Comparison of ENCODE assay signal across 19 cellular contexts in the genomic region with DNA sequence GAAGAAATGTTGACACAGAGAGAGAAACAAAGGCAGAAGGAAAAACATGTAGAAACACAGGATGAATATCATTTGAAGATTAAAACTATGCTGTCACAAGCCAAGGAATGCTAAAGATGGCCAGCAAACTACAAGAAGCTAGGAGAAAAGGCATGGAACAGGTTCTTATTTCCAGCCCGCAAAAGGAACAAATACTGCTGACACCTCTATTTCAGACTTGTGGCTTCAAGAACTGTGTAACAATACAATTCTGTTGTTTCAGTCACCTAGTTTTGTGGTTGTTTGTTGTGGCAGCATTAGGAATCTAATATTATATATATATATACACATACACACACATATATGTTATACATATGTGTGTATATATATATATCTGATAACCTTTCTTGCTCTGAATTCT.
DNase-seq lines count a peak whose midpoint lies in the region; ATAC-seq, FAIRE-seq and TF ChIP-seq lines count a peak whose summit lies in the region.
"Had no signal": no experiment of that assay in that cellular context is flagged by ENCODE, and none has a peak within 500 bp of the region (broad histone marks: within the 10 kb centered on the region; RNA-seq: fewer than 3 reads in every experiment).

No MANE protein-coding gene starts in this region.

- no peak overlapping the region for H4K8ac ChIP-seq in IMR-90 (ENCODE audit: low read depth in 2 of 2, low read length in 2 of 2)

- H4K91ac ChIP-seq in IMR-90 (ENCODE audit: insufficient read depth, low read depth, low read length) = no peak overlapping the region

- TF ChIP-seq RAD21 in A549 (conservative IDR thresholded peaks at IDR 0.05 in 1 of 2, IDR thresholded peaks at IDR 0.05 in 1 of 2) = no peak
- TF ChIP-seq RAD21 in IMR-90 (IDR thresholded peaks at IDR 0.05; ENCODE audit: low read length) = no peak
- TF ChIP-seq RAD21 in K562 (CRISPR knock-in tag; conservative IDR thresholded peaks at IDR 0.05 in 1 of 2, IDR thresholded peaks at IDR 0.05 in 1 of 2) = no peak

- H3K4ac ChIP-seq in IMR-90 (ENCODE audit: low read depth, low read length) = no peak overlapping the region

- H3K9me1 ChIP-seq in IMR-90 (ENCODE audit: insufficient read depth, low read length) = no peaks in the 10 kb centered on the region
- H3K9me1 ChIP-seq in K562 (ENCODE audit: control insufficient read depth, insufficient read depth, low read length) = no peaks in the 10 kb centered on the region

- BruUV-seq in IMR-90 (replicated peaks; lab: Mats Ljungman, UMichigan) (no TSS peak), K562 (replicated peaks; lab: Mats Ljungman, UMichigan) (no TSS peak)

- H3K79me1 ChIP-seq in IMR-90 (ENCODE audit: low read depth in 1 of 2, low read length in 2 of 2) = no peaks in the 10 kb centered on the region

- no peaks in the 10 kb centered on the region for H3K27me3 ChIP-seq in IMR-90 (ENCODE audit: control insufficient read depth, insufficient read depth, low read length)
- no peaks in the 10 kb centered on the region for H3K27me3 ChIP-seq in K562 (ENCODE audit: control insufficient read depth in 2 of 2, insufficient read depth in 2 of 2, low read length in 2 of 2)
- H3K27me3 ChIP-seq: BLaER1 treated with 17β-estradiol and CSF1 and Interleukin-3, amounts not matched to agents 10 nM and 100 nM had no signal

- H4K20me1 ChIP-seq in IMR-90 (ENCODE audit: insufficient read depth, low read length) (no peaks in the 10 kb centered on the region), K562 (replicated peaks; ENCODE audit: control insufficient read depth, insufficient read depth, low read length) (no peaks in the 10 kb centered on the region)
- H4K20me1 ChIP-seq: BLaER1 treated with 17β-estradiol and CSF1 and Interleukin-3, amounts not matched to agents 10 nM and 100 nM had no signal

- H3K14ac ChIP-seq in IMR-90 (replicated peaks; ENCODE audit: low read depth, low read length) = no peak overlapping the region

- in situ Hi-C loops in IMR-90 (cut with MboI; ENCODE audit: low sequenced_read_pairs) = no loop called here
- in situ Hi-C loops in K562 (cut with MboI) = no loop called here

- H2AK9ac ChIP-seq in IMR-90 (replicated peaks; ENCODE audit: low read depth, low read length, poor library complexity) = no peak overlapping the region

- CTCF ChIA-PET in A549 (lab: Yijun Ruan, JAX) (no interaction called here), IMR-90 (lab: Yijun Ruan, JAX) (no interaction called here), K562 (lab: Yijun Ruan, JAX; ENCODE audit: low intra/inter-chr PET ratio) (no interaction called here)

- no peak overlapping the region for H3K9ac ChIP-seq in IMR-90 (ENCODE audit: low read depth, low read length)
- H3K9ac ChIP-seq in K562 (ENCODE audit: insufficient read depth in 1 of 2, low read depth in 2 of 2, low read length in 2 of 2) = no peak overlapping the region
- H3K9ac ChIP-seq: BLaER1 treated with 17β-estradiol and CSF1 and Interleukin-3, amounts not matched to agents 10 nM and 100 nM had no signal

- H2BK15ac ChIP-seq in IMR-90 (ENCODE audit: low read depth, low read length) = no peak overlapping the region

- FAIRE-seq in A549 (lab: Jason Lieb, UNC) (no peak), K562 (lab: Jason Lieb, UNC) (no peak)
- FAIRE-seq: D721Med, G401.6, GM12891, GM19239 had no signal

- no peak for ATAC-seq in A549
- no peak for ATAC-seq in IMR-90 (ENCODE audit: low read depth)
- ATAC-seq in K562 = no peak
- ATAC-seq: CD8-positive, alpha-beta T cell had no signal

- H2AFZ ChIP-seq in IMR-90 (replicated peaks; ENCODE audit: low read length, poor library complexity) (no peak overlapping the region), K562 (ENCODE audit: low read depth, low read length) (no peak overlapping the region)

- no peak overlapping the region for H3K56ac ChIP-seq in IMR-90 (ENCODE audit: extremely low read depth, insufficient read depth, low read length)

- H4K5ac ChIP-seq in IMR-90 (ENCODE audit: low read depth, low read length) = no peak overlapping the region

- no peaks in the 10 kb centered on the region for H3K79me2 ChIP-seq in K562 (ENCODE audit: control insufficient read depth, insufficient read depth, low read length)

- H2AK5ac ChIP-seq in IMR-90 (ENCODE audit: low read depth, low read length) = no peak overlapping the region

- H3K27ac ChIP-seq in A549 = no peak overlapping the region
- no peak overlapping the region for H3K27ac ChIP-seq in IMR-90 (ENCODE audit: insufficient read depth, low read length)
- H3K27ac ChIP-seq in K562 (ENCODE audit: extremely low read depth, low read depth, low read length) = no peak overlapping the region
- H3K27ac ChIP-seq: BLaER1 treated with 17β-estradiol and CSF1 and Interleukin-3, amounts not matched to agents 10 nM and 100 nM; C4-2B had no signal

- dilution Hi-C loops in IMR-90 (cut with HindIII; ENCODE audit: low sequenced_read_pairs, unreplicated experiment) = no loop called here

- 88% methylated on average over 1 of the region's 1 CpG for WGBS in A549 (ENCODE audit: missing lambda C conversion rate)
- WGBS in IMR-90 (ENCODE audit: extremely low coverage in 2 of 2, insufficient read length in 1 of 2), 2 experiments = no CpG with 5 or more reads among the region's 1 CpG
- WGBS in K562 (ENCODE audit: insufficient coverage, low coverage, missing lambda C conversion rate) = 14% methylated on average over 1 of the region's 1 CpG

- H3K4me3 ChIP-seq in A549 = no peak overlapping the region
- H3K4me3 ChIP-seq in IMR-90 (ENCODE audit: insufficient read depth, low read depth, low read length) = no peak overlapping the region
- H3K4me3 ChIP-seq in K562 = no peak overlapping the region
- H3K4me3 ChIP-seq: BLaER1 treated with 17β-estradiol and CSF1 and Interleukin-3, amounts not matched to agents 10 nM and 100 nM had no signal

- H3K36me3 ChIP-seq in IMR-90 (ENCODE audit: control insufficient read depth, insufficient read depth, low read length) (no peaks in the 10 kb centered on the region), K562 (ENCODE audit: control insufficient read depth, insufficient read depth, low read length) (no peaks in the 10 kb centered on the region)
- H3K36me3 ChIP-seq: BLaER1 treated with 17β-estradiol and CSF1 and Interleukin-3, amounts not matched to agents 10 nM and 100 nM had no signal

- H2BK120ac ChIP-seq in IMR-90 (ENCODE audit: low read depth, low read length) = no peak overlapping the region

- no peak overlapping the region for H2BK20ac ChIP-seq in IMR-90 (ENCODE audit: low read depth, low read length)

- TF ChIP-seq CTCF in A549 (IDR thresholded peaks at IDR 0.05) (no peak), IMR-90 (conservative IDR thresholded peaks at IDR 0.05; ENCODE audit: low read depth, low read length) (no peak), K562 (IDR thresholded peaks at IDR 0.05 in 2 of 3, conservative IDR thresholded peaks at IDR 0.05 in 1 of 3; ENCODE audit: insufficient read depth in 2 of 3, low read depth in 1 of 3, low read length in 3 of 3) (no peak)

- no peak overlapping the region for H3K23ac ChIP-seq in IMR-90 (ENCODE audit: low read depth, low read length)

- no peak overlapping the region for H2BK5ac ChIP-seq in IMR-90 (ENCODE audit: low read depth, low read length, poor library complexity, severe bottlenecking)

- DNase-seq in A549 (ENCODE audit: low read depth in 1 of 2, low spot score in 1 of 2) = no peak
- no peak for DNase-seq in IMR-90
- DNase-seq in K562 (ENCODE audit: extremely low read depth in 1 of 4, low spot score in 3 of 4) = no peak
- DNase-seq in stimulated activated CD4-positive, alpha-beta T cell treated with anti-CD3 and anti-CD28 coated beads, Interleukin-1b, Interleukin-23, amount 100 ng/mL, for 48 hours = no peak
- DNase-seq in NCI-H2107 treated with DMSO at 0.1 percent for 48 hours (lab: John Stamatoyannopoulos, UW; ENCODE audit: unreplicated experiment) = no peak
- DNase-seq: 8988T; AML-193; Caco-2; Calu3; CD4-positive, alpha-beta T cell; CD8-positive, alpha-beta T cell; DMS79 treated with DMSO at 0.1 percent for 48 hours; GF-D8 had no signal

- no peak for TF ChIP-seq POLR2A in A549 (IDR thresholded peaks at IDR 0.05; ENCODE audit: low read length)
- TF ChIP-seq POLR2A in IMR-90 (IDR thresholded peaks at IDR 0.05; ENCODE audit: low read depth, low read length) = no peak
- TF ChIP-seq POLR2A in K562 (conservative IDR thresholded peaks at IDR 0.05) = no peak

- H3K18ac ChIP-seq in IMR-90 (ENCODE audit: low read depth, low read length) = no peak overlapping the region

- TF ChIP-seq EP300 in A549 (IDR thresholded peaks at IDR 0.05) (no peak), K562 (IDR thresholded peaks at IDR 0.05; ENCODE audit: low read length) (no peak)

- intact Hi-C loops in IMR-90 (cut with micrococcal nuclease) = no loop called here
- intact Hi-C loops in K562 (cut with micrococcal nuclease) = no loop called here

- H3K9me3 ChIP-seq in A549 (no peaks in the 10 kb centered on the region), IMR-90 (ENCODE audit: control insufficient read depth, insufficient read depth, low read length) (no peaks in the 10 kb centered on the region), K562 (replicated peaks; ENCODE audit: control insufficient read depth, insufficient read depth, low read depth, low read length) (no peaks in the 10 kb centered on the region; the same call in none of the 2 replicates)
- H3K9me3 ChIP-seq: BLaER1 treated with 17β-estradiol and CSF1 and Interleukin-3, amounts not matched to agents 10 nM and 100 nM; Caco-2 had no signal

- H3K4me1 ChIP-seq in A549 (no peaks in the 10 kb centered on the region), IMR-90 (ENCODE audit: control insufficient read depth, insufficient read depth, low read length) (no peaks in the 10 kb centered on the region), K562 (replicated peaks in 1 of 2; ENCODE audit: control insufficient read depth in 2 of 2, insufficient read depth in 2 of 2, low read length in 2 of 2) (no peaks in the 10 kb centered on the region)
- H3K4me1 ChIP-seq: BLaER1 treated with 17β-estradiol and CSF1 and Interleukin-3, amounts not matched to agents 10 nM and 100 nM; Caco-2 had no signal

- H3K4me2 ChIP-seq in A549 = no peak overlapping the region
- no peak overlapping the region for H3K4me2 ChIP-seq in IMR-90 (ENCODE audit: low read depth, low read length)
- H3K4me2 ChIP-seq in K562 (ENCODE audit: insufficient read depth, low read length) = no peak overlapping the region
- H3K4me2 ChIP-seq: BLaER1 treated with 17β-estradiol and CSF1 and Interleukin-3, amounts not matched to agents 10 nM and 100 nM had no signal

- POLR2A ChIA-PET in A549 (lab: Yijun Ruan, JAX) (no interaction called here), IMR-90 (lab: Charles Lee; ENCODE audit: unreplicated experiment) (no interaction called here), K562 (lab: Yijun Ruan, JAX) (no interaction called here)

TF ChIP-seq in A549, 52 proteins besides CTCF, POLR2A, EP300 and RAD21 (continues in another document):
- TF ChIP-seq EHMT2 (IDR thresholded peaks at IDR 0.05; ENCODE audit: low read depth) (no peak), MAZ (IDR thresholded peaks at IDR 0.05; ENCODE audit: borderline replicate concordance, low read depth, low read length) (no peak)

TF ChIP-seq in IMR-90, 13 proteins besides CTCF, POLR2A, EP300 and RAD21 (continues in another document):
- TF ChIP-seq MAFK (IDR thresholded peaks at IDR 0.05; ENCODE audit: low read depth, low read length) (peak; percentile 57), MXI1 (IDR thresholded peaks at IDR 0.05; ENCODE audit: borderline replicate concordance, low read depth, low read length) (no peak)

TF ChIP-seq in K562, 482 proteins besides CTCF, POLR2A, EP300 and RAD21 (continues in another document):
- TF ChIP-seq MAFF (IDR thresholded peaks at IDR 0.05; ENCODE audit: low read length) (peak; percentile 36), ZNF316 (IDR thresholded peaks at IDR 0.05) (peak; percentile 50; the same call in 1 of the 2 replicates)
